In genomic region chr11:31875861-31876625, GRCh38 we compare ENCODE assay signal across 1 cellular context.
A peak's percentile ranks its signal among the peaks of the same experiment; 100 is the strongest.
TF ChIP-seq lines count a peak whose summit lies in the region.

No MANE protein-coding gene starts in this region.

TF ChIP-seq in H1, 55 proteins besides CTCF, POLR2A, EP300 and RAD21:
- no peak for TF ChIP-seq HDAC6 (IDR thresholded peaks at IDR 0.05; ENCODE audit: low read depth, low read length)
- peak; percentile 55; the same call in 1 of the 2 replicates for TF ChIP-seq SP1 (IDR thresholded peaks at IDR 0.05; ENCODE audit: low read depth, low read length)
- no peak for TF ChIP-seq SAP30 (IDR thresholded peaks at IDR 0.05; ENCODE audit: insufficient read depth, insufficient replicate concordance, low read length)
- no peak for TF ChIP-seq CBX8 (IDR thresholded peaks at IDR 0.05; ENCODE audit: borderline replicate concordance, low read depth, low read length)
- no peak for TF ChIP-seq SP4 (IDR thresholded peaks at IDR 0.05; ENCODE audit: low read length)
- no peak for TF ChIP-seq HDAC2 (IDR thresholded peaks at IDR 0.05; ENCODE audit: borderline replicate concordance in 1 of 2, low read depth in 2 of 2, low read length in 2 of 2)
- no peak; the same call in 1 of the 2 replicates for TF ChIP-seq JUND (IDR thresholded peaks at IDR 0.05; ENCODE audit: low read length)
- no peak for TF ChIP-seq ATF2 (IDR thresholded peaks at IDR 0.05; ENCODE audit: low read length)
- TF ChIP-seq GABPA (IDR thresholded peaks at IDR 0.05; ENCODE audit: borderline replicate concordance, insufficient read depth, low read length) = no peak
- no peak for TF ChIP-seq EGR1 (IDR thresholded peaks at IDR 0.05; ENCODE audit: borderline replicate concordance, low read depth, low read length)
- TF ChIP-seq SUZ12 (IDR thresholded peaks at IDR 0.05; ENCODE audit: low read length) = no peak
- TF ChIP-seq PHF8 (conservative IDR thresholded peaks at IDR 0.05; ENCODE audit: low read depth, low read length) = no peak
- no peak for TF ChIP-seq GTF2F1 (IDR thresholded peaks at IDR 0.05; ENCODE audit: borderline replicate concordance, low read depth, low read length)
- TF ChIP-seq JUN (IDR thresholded peaks at IDR 0.05; ENCODE audit: low read depth, low read length) = 0 out of 2 replicates have a peak, but pooled peaks have one; percentile 11
- TF ChIP-seq MAFK (IDR thresholded peaks at IDR 0.05; ENCODE audit: low read depth, low read length) = no peak
- TF ChIP-seq MAX (IDR thresholded peaks at IDR 0.05) = no peak
- TF ChIP-seq TBP (IDR thresholded peaks at IDR 0.05; ENCODE audit: low read depth, low read length) = no peak
- no peak for TF ChIP-seq TAF7 (optimal IDR thresholded peaks at IDR 0.05; ENCODE audit: borderline replicate concordance, low read depth, low read length)
- no peak for TF ChIP-seq E2F6 (IDR thresholded peaks at IDR 0.05)
- TF ChIP-seq TEAD4 (IDR thresholded peaks at IDR 0.05; ENCODE audit: low read depth, low read length) = peak; percentile 67; the same call in 1 of the 2 replicates
